Comparison of ENCODE assay signal across 27 cellular contexts in the genomic region with DNA sequence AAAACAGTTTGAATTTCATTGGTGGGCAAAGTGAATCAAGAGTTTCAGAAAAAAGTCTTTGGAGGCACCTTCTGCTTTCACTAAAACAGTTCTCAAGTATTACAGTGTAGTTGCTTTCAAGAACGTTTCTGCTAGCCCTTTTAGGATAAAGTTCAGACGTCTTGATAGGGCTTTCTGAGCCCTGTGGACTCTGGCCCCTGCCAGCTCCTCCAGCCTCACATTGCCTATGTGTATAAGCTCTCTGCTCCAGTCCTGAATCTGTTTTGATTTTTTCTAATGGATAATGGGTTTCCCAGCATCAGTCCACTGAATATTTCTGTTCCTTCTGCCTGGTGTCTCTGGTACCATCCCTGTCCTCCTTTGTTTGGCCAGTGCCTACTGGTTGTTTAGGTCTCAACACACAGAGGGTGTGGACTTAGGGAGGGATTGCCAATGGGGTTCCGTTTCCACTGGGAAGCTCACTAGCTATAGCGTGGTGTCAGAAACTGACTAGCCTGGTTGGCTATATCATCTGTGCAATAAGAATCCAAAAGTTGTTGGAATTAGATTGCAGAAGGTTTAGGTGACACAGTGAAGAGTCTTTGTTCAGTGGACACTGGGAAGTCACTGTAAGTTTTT. TPM values are rescaled to one million over a fixed set of nuclear protein-coding genes. Genes with fewer than 3 reads are reported as not detected.
DNase-seq lines count a peak whose midpoint lies in the region; ATAC-seq, FAIRE-seq and TF ChIP-seq lines count a peak whose summit lies in the region.
"Had no signal": no experiment of that assay in that cellular context is flagged by ENCODE, and none has a peak within 500 bp of the region (broad histone marks: within the 10 kb centered on the region; RNA-seq: fewer than 3 reads in every experiment).

No MANE protein-coding gene starts in this region.

- H3K4me1 ChIP-seq in H1 (replicated peaks in 1 of 4; ENCODE audit: control insufficient read depth in 3 of 4, insufficient read depth in 4 of 4, low read length in 3 of 4) (peaks cover 0 to 15% (median 3%) of the 10 kb centered on the region in 4 experiments; a peak in 4 of 7 replicates), OCI-LY7 (ENCODE audit: insufficient read depth, low read length, poor library complexity, severe bottlenecking) (peaks cover 38% of the 10 kb centered on the region)
- peaks cover 48 to 66% of the 10 kb centered on the region in 2 donors for H3K4me1 ChIP-seq in naive thymus-derived CD4-positive, alpha-beta T cell (ENCODE audit: control insufficient read depth in 2 of 2, insufficient read depth in 2 of 2, low read length in 2 of 2)
- H3K4me1 ChIP-seq: parathyroid adenoma had no signal

- H3K79me1 ChIP-seq in H1 (ENCODE audit: low read depth, low read length) = peaks cover 17% of the 10 kb centered on the region

- no peaks in the 10 kb centered on the region; the same call in 1 of the 2 replicates for H3K23me2 ChIP-seq in H1 (ENCODE audit: low read depth, low read length)

- H3K36me3 Mint-ChIP-seq in activated T-cell treated with anti-CD3 and anti-CD28 coated beads, Interleukin-2, amount 50 U/mL, for 72 hours (ENCODE audit: insufficient read depth in 2 of 2) = no peaks in the 10 kb centered on the region
- no peaks in the 10 kb centered on the region for H3K36me3 Mint-ChIP-seq in activated T-cell treated with anti-CD3 and anti-CD28 coated beads, Interleukin-2, amount 50 U/mL, for 4 hours (ENCODE audit: insufficient read depth)
- peaks cover 0 to 16% (median 0%) of the 10 kb centered on the region in 5 donors for H3K36me3 Mint-ChIP-seq in naive thymus-derived CD4-positive, alpha-beta T cell
- no peaks in the 10 kb centered on the region for H3K36me3 Mint-ChIP-seq in activated CD8-positive, alpha-beta T cell treated with anti-CD3 and anti-CD28 coated beads, Interleukin-2, amount 10 ng/mL, durations not matched to agents 7 days and 5 days (ENCODE audit: low read depth)
- H3K36me3 Mint-ChIP-seq: activated naive CD4-positive, alpha-beta T cell treated with anti-CD3 and anti-CD28 coated beads, Interleukin-2, amount 50 U/mL, for 72 hours had no signal

- H3K4me3 ChIP-seq in H1 (ENCODE audit: extremely low read depth in 1 of 4, insufficient read depth in 2 of 4, low read depth in 3 of 4, low read length in 4 of 4) (no peak overlapping the region), OCI-LY7 (ENCODE audit: low read depth, low read length, poor library complexity, severe bottlenecking) (no peak overlapping the region)
- H3K4me3 ChIP-seq in naive thymus-derived CD4-positive, alpha-beta T cell (ENCODE audit: low read length) = no peak overlapping the region
- H3K4me3 ChIP-seq: tibial artery had no signal

- H3K27ac ChIP-seq in H1 (ENCODE audit: low read depth, low read length) = no peak overlapping the region
- H3K27ac ChIP-seq in naive thymus-derived CD4-positive, alpha-beta T cell (ENCODE audit: low read depth, low read length) = no peak overlapping the region
- H3K27ac ChIP-seq in OCI-LY7 (ENCODE audit: low read depth, low read length, poor library complexity, severe bottlenecking) = no peak overlapping the region
- H3K27ac ChIP-seq: parathyroid adenoma, tibial artery, WERI-Rb-1 had no signal

- POLR2A ChIA-PET in H1 (lab: Charles Lee; ENCODE audit: partially characterized antibody) (no interaction called here), OCI-LY7 (lab: Charles Lee) (interaction anchor here (2.5 kb wide), 1 partner anchor 12 kb away, joined by 9 read pairs; no protein-coding TSS in a partner anchor)
- POLR2A ChIA-PET in naive thymus-derived CD4-positive, alpha-beta T cell (lab: Charles Lee) = interaction anchor here (0.6 to 5.5 kb wide), 3 partner anchors 24 to 26 kb away, joined by 3 to 81 read pairs (median 3); partner anchors contain the start of gene ARHGAP26
- POLR2A ChIA-PET in activated CD8-positive, alpha-beta T cell treated with anti-CD3 and anti-CD28 coated beads, Interleukin-2, amount 10 ng/mL, durations not matched to agents 7 days and 5 days (lab: Charles Lee) = no interaction called here

- CTCF ChIA-PET in H1 (lab: Charles Lee; ENCODE audit: partially characterized antibody) (interaction anchor here (0.7 to 3.8 kb wide), 18 partner anchors 8 to 168 kb away, joined by 3 to 25 read pairs (median 4); no protein-coding TSS in a partner anchor), OCI-LY7 (lab: Charles Lee; ENCODE audit: unreplicated experiment) (interaction anchor here (1.2 kb wide), 1 partner anchor 18 kb away, joined by 3 read pairs; no protein-coding TSS in a partner anchor)
- CTCF ChIA-PET in naive thymus-derived CD4-positive, alpha-beta T cell (lab: Charles Lee) = interaction anchor here (1.1 to 3.2 kb wide), 2 partner anchors 13 to 26 kb away, joined by 3 to 14 read pairs; partner anchors contain the start of gene ARHGAP26
- CTCF ChIA-PET in activated CD8-positive, alpha-beta T cell treated with anti-CD3 and anti-CD28 coated beads, Interleukin-2, amount 10 ng/mL, durations not matched to agents 7 days and 5 days (lab: Charles Lee) = interaction anchor here (0.8 to 5.9 kb wide), 10 partner anchors 11 to 92 kb away, joined by 3 to 81 read pairs (median 10); partner anchors contain the start of gene ARHGAP26

- H3K4ac ChIP-seq in H1 (replicated peaks; ENCODE audit: insufficient read length, low read depth, low read length) = no peak overlapping the region

- no peaks in the 10 kb centered on the region for H3K9me3 Mint-ChIP-seq in activated T-cell treated with anti-CD3 and anti-CD28 coated beads, Interleukin-2, amount 50 U/mL, for 72 hours
- H3K9me3 Mint-ChIP-seq in activated T-cell treated with anti-CD3 and anti-CD28 coated beads, Interleukin-2, amount 50 U/mL, for 4 hours = no peaks in the 10 kb centered on the region
- no peaks in the 10 kb centered on the region for H3K9me3 Mint-ChIP-seq in naive thymus-derived CD4-positive, alpha-beta T cell
- H3K9me3 Mint-ChIP-seq in activated CD8-positive, alpha-beta T cell treated with anti-CD3 and anti-CD28 coated beads, Interleukin-2, amount 10 ng/mL, durations not matched to agents 7 days and 5 days (ENCODE audit: insufficient read depth) = no peaks in the 10 kb centered on the region
- H3K9me3 Mint-ChIP-seq: activated CD4-positive, alpha-beta T cell treated with anti-CD3 and anti-CD28 coated beads, Interleukin-2, amount 10 ng/mL, durations not matched to agents 7 days and 5 days; activated T-helper 17 cell treated with anti-CD3 and anti-CD28 coated beads, Interleukin-2, amount 50 U/mL, for 72 hours; nephron progenitor cell; stimulated activated naive CD8-positive, alpha-beta T cell treated with anti-CD3 and anti-CD28 coated beads, Interleukin-15, amount 100 ng/mL, for 72 hours had no signal

- no peak for TF ChIP-seq EP300 in H1 (IDR thresholded peaks at IDR 0.05; ENCODE audit: borderline replicate concordance in 1 of 2, low read depth in 2 of 2, low read length in 2 of 2)

- H4K91ac ChIP-seq in H1 (replicated peaks; ENCODE audit: insufficient read length, low read length) = no peak overlapping the region

- H3K9me3 ChIP-seq in H1 (ENCODE audit: insufficient read depth in 2 of 2, low read depth in 1 of 2, low read length in 1 of 2) = no peaks in the 10 kb centered on the region
- no peaks in the 10 kb centered on the region for H3K9me3 ChIP-seq in naive thymus-derived CD4-positive, alpha-beta T cell (ENCODE audit: control insufficient read depth in 2 of 3, low read length in 3 of 3)
- H3K9me3 ChIP-seq in OCI-LY7 (ENCODE audit: low read length) = no peaks in the 10 kb centered on the region
- H3K9me3 ChIP-seq: tibial artery had no signal

- H3K9me2 ChIP-seq in OCI-LY7 (ENCODE audit: insufficient read depth, low read length) = no peaks in the 10 kb centered on the region

- H3K18ac ChIP-seq in H1 (ENCODE audit: extremely low read depth, low read length) = no peak overlapping the region

- H3K27ac Mint-ChIP-seq in activated T-cell treated with anti-CD3 and anti-CD28 coated beads, Interleukin-2, amount 50 U/mL, for 72 hours = peak overlapping the region; percentile 16
- peak overlapping the region in 7 of 9 donors; percentile 81 to 98 (median 93) for H3K27ac Mint-ChIP-seq in naive thymus-derived CD4-positive, alpha-beta T cell
- no peak overlapping the region for H3K27ac Mint-ChIP-seq in activated CD8-positive, alpha-beta T cell treated with anti-CD3 and anti-CD28 coated beads, Interleukin-2, amount 10 ng/mL, durations not matched to agents 7 days and 5 days
- H3K27ac Mint-ChIP-seq: activated CD8-positive, alpha-beta memory T cell treated with anti-CD3 and anti-CD28 coated beads, Interleukin-2, amount 10 ng/mL, durations not matched to agents 7 days and 5 days; activated naive CD4-positive, alpha-beta T cell treated with anti-CD3 and anti-CD28 coated beads, Interleukin-2, amount 50 U/mL, for 72 hours; activated T-helper 17 cell treated with anti-CD3 and anti-CD28 coated beads, Interleukin-2, amount 50 U/mL, for 72 hours; nephron progenitor cell had no signal

- ATAC-seq in activated T-cell treated with anti-CD3 and anti-CD28 coated beads, Interleukin-2, amount 50 U/mL, for 72 hours (replicated peaks in 1 of 2) = no peak
- no peak for ATAC-seq in activated T-cell treated with anti-CD3 and anti-CD28 coated beads, Interleukin-2, amount 50 U/mL, for 4 hours
- no peak for ATAC-seq in naive thymus-derived CD4-positive, alpha-beta T cell
- ATAC-seq in HG03432 (IDR thresholded peaks at IDR 0.05; ENCODE audit: unreplicated experiment) (no peak), GM18909 (IDR thresholded peaks at IDR 0.05; ENCODE audit: poor library complexity, unreplicated experiment) (no peak)
- ATAC-seq in activated CD8-positive, alpha-beta T cell treated with anti-CD3 and anti-CD28 coated beads, Interleukin-2, amount 10 ng/mL, durations not matched to agents 7 days and 5 days = no peak
- ATAC-seq: activated CD8-positive, alpha-beta memory T cell treated with anti-CD3 and anti-CD28 coated beads, Interleukin-2, amount 10 ng/mL, durations not matched to agents 7 days and 5 days; activated naive CD4-positive, alpha-beta T cell treated with anti-CD3 and anti-CD28 coated beads, Interleukin-2, amount 50 U/mL, for 72 hours; activated T-helper 17 cell treated with anti-CD3 and anti-CD28 coated beads, Interleukin-2, amount 50 U/mL, for 72 hours; left cardiac atrium; sciatic nerve; stimulated activated naive CD8-positive, alpha-beta T cell treated with anti-CD3 and anti-CD28 coated beads, Interleukin-15, amount 100 ng/mL, for 72 hours had no signal

- peak overlapping the region; percentile 29; the same call in 1 of the 2 replicates for H2AK5ac ChIP-seq in H1 (ENCODE audit: low read depth, low read length)

- no peak overlapping the region for H2BK15ac ChIP-seq in H1 (ENCODE audit: low read length)

- DNase-seq in activated T-cell treated with anti-CD3 and anti-CD28 coated beads, Interleukin-2, amount 50 U/mL, for 72 hours = no peak
- DNase-seq in activated T-cell treated with anti-CD3 and anti-CD28 coated beads, Interleukin-2, amount 50 U/mL, for 4 hours = no peak
- no peak for DNase-seq in H1 (ENCODE audit: low read depth in 1 of 2, low spot score in 2 of 2)
- DNase-seq in naive thymus-derived CD4-positive, alpha-beta T cell = no peak
- DNase-seq in activated CD8-positive, alpha-beta T cell treated with anti-CD3 and anti-CD28 coated beads, Interleukin-2, amount 10 ng/mL, durations not matched to agents 7 days and 5 days = no peak
- DNase-seq in OCI-LY7 (ENCODE audit: low spot score) = no peak
- DNase-seq: activated CD4-positive, alpha-beta T cell treated with anti-CD3 and anti-CD28 coated beads, Interleukin-2, amount 10 ng/mL, durations not matched to agents 7 days and 5 days; activated CD8-positive, alpha-beta memory T cell treated with anti-CD3 and anti-CD28 coated beads, Interleukin-2, amount 10 ng/mL, durations not matched to agents 7 days and 5 days; AML-193; left cardiac atrium; NCI-H1105 treated with DMSO at 0.1 percent for 48 hours; NCI-H2081; nephron progenitor cell; stimulated activated CD4-positive, alpha-beta T cell treated with anti-CD3 and anti-CD28 coated beads, Interleukin-15, amount 100 ng/mL, for 24 hours; stimulated activated naive CD8-positive, alpha-beta T cell treated with anti-CD3 and anti-CD28 coated beads, Interleukin-15, amount 100 ng/mL, for 72 hours; T-helper 9 cell; tibial artery; WERI-Rb-1 had no signal

- no peak for TF ChIP-seq RAD21 in H1 (IDR thresholded peaks at IDR 0.05 in 1 of 2, conservative IDR thresholded peaks at IDR 0.05 in 1 of 2; ENCODE audit: low read depth in 2 of 2, low read length in 2 of 2)

- peaks cover 63% of the 10 kb centered on the region for H3K4me1 Mint-ChIP-seq in activated T-cell treated with anti-CD3 and anti-CD28 coated beads, Interleukin-2, amount 50 U/mL, for 72 hours (ENCODE audit: low read depth)
- H3K4me1 Mint-ChIP-seq in activated T-cell treated with anti-CD3 and anti-CD28 coated beads, Interleukin-2, amount 50 U/mL, for 4 hours (ENCODE audit: low read depth) = peaks cover 66% of the 10 kb centered on the region
- peaks cover 54 to 73% (median 64%) of the 10 kb centered on the region in 7 donors for H3K4me1 Mint-ChIP-seq in naive thymus-derived CD4-positive, alpha-beta T cell
- H3K4me1 Mint-ChIP-seq in activated CD8-positive, alpha-beta T cell treated with anti-CD3 and anti-CD28 coated beads, Interleukin-2, amount 10 ng/mL, durations not matched to agents 7 days and 5 days (ENCODE audit: low read depth) = peaks cover 68% of the 10 kb centered on the region

- H3K14ac ChIP-seq in H1 (ENCODE audit: insufficient read length) = no peak overlapping the region

- H4K8ac ChIP-seq in H1 (ENCODE audit: extremely low read depth, insufficient read depth, low read length) = no peak overlapping the region

- H2BK20ac ChIP-seq in H1 (ENCODE audit: low read length) = no peak overlapping the region

- intact Hi-C loops in naive thymus-derived CD4-positive, alpha-beta T cell (cut with micrococcal nuclease) = no loop called here
- intact Hi-C loops in OCI-LY7 (cut with micrococcal nuclease; ENCODE audit: unreplicated experiment) = no loop called here

- H3K56ac ChIP-seq in H1 (replicated peaks; ENCODE audit: insufficient read length, low read depth, low read length) = no peak overlapping the region

- BruUV-seq in OCI-LY7 (replicated peaks; lab: Mats Ljungman, UMichigan) = no TSS peak

- H3K36me3 ChIP-seq in H1 (ENCODE audit: control insufficient read depth in 2 of 4, insufficient read depth in 4 of 4, low read length in 3 of 4) (no peaks in the 10 kb centered on the region), OCI-LY7 (ENCODE audit: insufficient read depth, low read length) (no peaks in the 10 kb centered on the region)
- H3K36me3 ChIP-seq in naive thymus-derived CD4-positive, alpha-beta T cell (ENCODE audit: control insufficient read depth in 2 of 3, insufficient read depth in 3 of 3, low read length in 3 of 3) = no peaks in the 10 kb centered on the region
- H3K36me3 ChIP-seq: tibial artery, WERI-Rb-1 had no signal

- H3K27me3 ChIP-seq in H1 (replicated peaks in 1 of 4; ENCODE audit: control insufficient read depth in 3 of 4, extremely low read depth in 1 of 4, insufficient read depth in 3 of 4, low read length in 3 of 4) = no peaks in the 10 kb centered on the region
- H3K27me3 ChIP-seq in naive thymus-derived CD4-positive, alpha-beta T cell (ENCODE audit: control insufficient read depth in 2 of 2, insufficient read depth in 2 of 2, low read length in 2 of 2) = no peaks in the 10 kb centered on the region
- H3K27me3 ChIP-seq: tibial artery had no signal

- no peak overlapping the region for H2BK5ac ChIP-seq in H1 (ENCODE audit: low read depth, low read length)

- H2AFZ ChIP-seq in H1 (ENCODE audit: low read length) (no peak overlapping the region), OCI-LY7 (ENCODE audit: low read length) (no peak overlapping the region)
- H2AFZ ChIP-seq: parathyroid adenoma had no signal

- H3K79me2 ChIP-seq in H1 (ENCODE audit: control insufficient read depth in 1 of 2, insufficient read depth in 2 of 2, low read length in 2 of 2) (peaks cover 0 to 45% of the 10 kb centered on the region in 2 experiments; a peak in 2 of 4 replicates), OCI-LY7 (ENCODE audit: insufficient read depth, low read depth, low read length) (0 out of 2 replicates have a peak, but pooled peaks cover 4% of the 10 kb centered on the region)
- H3K79me2 ChIP-seq: parathyroid adenoma had no signal

- TF ChIP-seq CTCF in H1 (IDR thresholded peaks at IDR 0.05; ENCODE audit: control extremely low read depth in 1 of 3, insufficient read depth in 1 of 3, low read depth in 1 of 3, low read length in 3 of 3) = no peak
- TF ChIP-seq CTCF in OCI-LY7 (conservative IDR thresholded peaks at IDR 0.05; ENCODE audit: low read length) = no peak

- H2BK120ac ChIP-seq in H1 (replicated peaks; ENCODE audit: low read depth, low read length) = no peak overlapping the region

- H3K4me2 ChIP-seq in H1 (ENCODE audit: insufficient read depth in 1 of 2, low read depth in 2 of 2, low read length in 2 of 2) (no peak overlapping the region), OCI-LY7 (ENCODE audit: low read length) (no peak overlapping the region)

- no peaks in the 10 kb centered on the region for H3K27me3 Mint-ChIP-seq in activated T-cell treated with anti-CD3 and anti-CD28 coated beads, Interleukin-2, amount 50 U/mL, for 72 hours (ENCODE audit: low read depth)
- no peaks in the 10 kb centered on the region for H3K27me3 Mint-ChIP-seq in activated T-cell treated with anti-CD3 and anti-CD28 coated beads, Interleukin-2, amount 50 U/mL, for 4 hours (ENCODE audit: low read depth)
- no peaks in the 10 kb centered on the region for H3K27me3 Mint-ChIP-seq in naive thymus-derived CD4-positive, alpha-beta T cell
- no peaks in the 10 kb centered on the region for H3K27me3 Mint-ChIP-seq in activated CD8-positive, alpha-beta T cell treated with anti-CD3 and anti-CD28 coated beads, Interleukin-2, amount 10 ng/mL, durations not matched to agents 7 days and 5 days (ENCODE audit: low read depth)
- H3K27me3 Mint-ChIP-seq: activated CD4-positive, alpha-beta T cell treated with anti-CD3 and anti-CD28 coated beads, Interleukin-2, amount 10 ng/mL, durations not matched to agents 7 days and 5 days; activated CD8-positive, alpha-beta memory T cell treated with anti-CD3 and anti-CD28 coated beads, Interleukin-2, amount 10 ng/mL, durations not matched to agents 7 days and 5 days; activated T-helper 17 cell treated with anti-CD3 and anti-CD28 coated beads, Interleukin-2, amount 50 U/mL, for 72 hours; stimulated activated naive CD8-positive, alpha-beta T cell treated with anti-CD3 and anti-CD28 coated beads, Interleukin-15, amount 100 ng/mL, for 72 hours had no signal

- no peak overlapping the region for H2BK12ac ChIP-seq in H1 (ENCODE audit: low read depth, low read length)

- H3K4me3 Mint-ChIP-seq in activated T-cell treated with anti-CD3 and anti-CD28 coated beads, Interleukin-2, amount 50 U/mL, for 72 hours = no peak overlapping the region
- no peak overlapping the region for H3K4me3 Mint-ChIP-seq in activated T-cell treated with anti-CD3 and anti-CD28 coated beads, Interleukin-2, amount 50 U/mL, for 4 hours
- peak overlapping the region in 2 of 10 donors; percentile 73 to 77 for H3K4me3 Mint-ChIP-seq in naive thymus-derived CD4-positive, alpha-beta T cell
- no peak overlapping the region for H3K4me3 Mint-ChIP-seq in activated CD8-positive, alpha-beta T cell treated with anti-CD3 and anti-CD28 coated beads, Interleukin-2, amount 10 ng/mL, durations not matched to agents 7 days and 5 days
- H3K4me3 Mint-ChIP-seq: activated CD4-positive, alpha-beta T cell treated with anti-CD3 and anti-CD28 coated beads, Interleukin-2, amount 10 ng/mL, durations not matched to agents 7 days and 5 days; activated CD8-positive, alpha-beta memory T cell treated with anti-CD3 and anti-CD28 coated beads, Interleukin-2, amount 10 ng/mL, durations not matched to agents 7 days and 5 days; activated T-helper 17 cell treated with anti-CD3 and anti-CD28 coated beads, Interleukin-2, amount 50 U/mL, for 72 hours; nephron progenitor cell had no signal

- TF ChIP-seq POLR2A in H1 (IDR thresholded peaks at IDR 0.05; ENCODE audit: control extremely low read depth in 1 of 2, low read depth in 2 of 2, low read length in 2 of 2) = no peak

- FAIRE-seq in H1 (lab: Jason Lieb, UNC) = no peak
- FAIRE-seq: astrocyte, D721Med, GM12892 had no signal

- H4K20me1 ChIP-seq in H1 (replicated peaks in 1 of 2; ENCODE audit: control insufficient read depth in 1 of 2, insufficient read depth in 2 of 2, low read length in 2 of 2) = peaks cover 6 to 14% of the 10 kb centered on the region in 2 experiments
- no peaks in the 10 kb centered on the region for H4K20me1 ChIP-seq in OCI-LY7 (ENCODE audit: insufficient read depth, low read length)

- no peak overlapping the region for H3K23ac ChIP-seq in H1 (ENCODE audit: insufficient read length)

- no peak overlapping the region for H4K5ac ChIP-seq in H1 (ENCODE audit: insufficient read length, low read depth, low read length)

- H3K9ac ChIP-seq in H1 (replicated peaks in 1 of 4; ENCODE audit: extremely low read depth in 1 of 4, low read depth in 3 of 4, low read length in 3 of 4) = no peak overlapping the region
- H3K9ac ChIP-seq: parathyroid adenoma had no signal

- WGBS in H1 (ENCODE audit: extremely low coverage in 1 of 2, insufficient coverage in 1 of 2, insufficient read length in 1 of 2, insufficient replicate concordance in 2 of 2, low coverage in 1 of 2, low lambda C conversion rate in 2 of 2, missing lambda C conversion rate in 1 of 2), 2 experiments = 86% methylated on average over 4 of the region's 4 CpGs; no CpG with 5 or more reads in 1 of the 2 experiments

RNA-seq across cellular contexts. Expression of gene ARHGAP26, which starts 26.4 kb away (rescaled TPM):
- 10 to 100 TPM; 24.0 to 24.3 TPM for total RNA-seq in activated T-cell treated with anti-CD3 and anti-CD28 coated beads, Interleukin-2, amount 50 U/mL, for 72 hours
- 10 to 100 TPM in 1 of 3 donors, 1 to 10 TPM in 2; 9.1 to 11.7 (median 9.7) TPM for total RNA-seq in activated T-cell treated with anti-CD3 and anti-CD28 coated beads, Interleukin-2, amount 50 U/mL, for 4 hours
- total RNA-seq in H1 (2021; fragmentation: NEBNext Ultra II Directional; extraction: Animal tissue kit (Norgen Biotek cat#: 25700)) = 20.6 and 24.8 TPM in 2 replicates
- polyA plus RNA-seq in H1 (2011; rRNA removed) = 7.1 and 8.4 TPM in 2 replicates
- 7.8 TPM for polyA plus RNA-seq in H1 (2011; cell fraction: cytosol; rRNA removed)
- polyA plus RNA-seq in H1 (2011; cell fraction: nucleus; rRNA removed) = 31.4 TPM
- 12.0 to 19.8 TPM (median 15.5 TPM) in 4 replicates for polyA plus RNA-seq in H1 (2012, experiment 1 of 2)
- polyA plus RNA-seq in H1 (2012, experiment 2 of 2) = 1.9 TPM
- 13.2 TPM for polyA plus RNA-seq in H1 (2013, experiment 1 of 2)
- polyA plus RNA-seq in H1 (2013, experiment 2 of 2) = 13.5 TPM
- polyA minus RNA-seq in H1 (2011; rRNA and poly(A)+ RNA removed) = 33.1 and 43.4 TPM in 2 replicates
- polyA minus RNA-seq in H1 (2011; cell fraction: cytosol; rRNA and poly(A)+ RNA removed) = 14.5 TPM
- 134 TPM for polyA minus RNA-seq in H1 (2011; cell fraction: nucleus; rRNA and poly(A)+ RNA removed)
- 100 to 1,000 TPM in 1 of 5 experiments, 10 to 100 TPM in 4; 20.1 to 123 (median 29.1) TPM for total RNA-seq in naive thymus-derived CD4-positive, alpha-beta T cell
- 10 to 100 TPM; 10.5 to 12.9 TPM for polyA plus RNA-seq in naive thymus-derived CD4-positive, alpha-beta T cell
- 10 to 100 TPM; 25.4 to 30.3 TPM for total RNA-seq in activated CD8-positive, alpha-beta T cell treated with anti-CD3 and anti-CD28 coated beads, Interleukin-2, amount 10 ng/mL, durations not matched to agents 7 days and 5 days
- 7.0 and 7.5 TPM in 2 replicates for total RNA-seq in OCI-LY7 (2014; rRNA removed; shearing (Covaris generic))
- 19.1 and 21.0 TPM in 2 replicates for total RNA-seq in OCI-LY7 (2022)

Comparison
In these comparisons a context has a peak if more than half of its experiments do, and no peak if none do; other contexts are left out.
1. POLR2A ChIA-PET loops: an anchor here in naive thymus-derived CD4-positive, alpha-beta T cell (0.6 to 5.5 kb wide) and OCI-LY7 (2.5 kb wide); none called in H1 and activated CD8-positive, alpha-beta T cell treated with anti-CD3 and anti-CD28 coated beads, Interleukin-2, amount 10 ng/mL, durations not matched to agents 7 days and 5 days.